In genomic region chr20:36795691-36796090, GRCh38 we compare ENCODE assay signal across 29 cellular contexts.
"Had no signal": no experiment of that assay in that cellular context is flagged by ENCODE, and none has a peak within 500 bp of the region (broad histone marks: within the 10 kb centered on the region; RNA-seq: fewer than 3 reads in every experiment).

No MANE protein-coding gene starts in this region.

- DNase-seq: activated CD4-positive, alpha-beta memory T cell treated with anti-CD3 and anti-CD28 coated beads for 36 hours; activated CD4-positive, alpha-beta T cell treated with anti-CD3 and anti-CD28 coated beads for 36 hours; activated CD4-positive, alpha-beta T cell treated with anti-CD3 and anti-CD28 coated beads, Interleukin-2, amount 10 ng/mL, durations not matched to agents 24 days and 14 days; activated CD4-positive, CD25-positive, alpha-beta regulatory T cell; activated CD4-positive, CD25-positive, alpha-beta regulatory T cell treated with anti-CD3 and anti-CD28 coated beads, Interleukin-2, amount 50 U/mL, for 72 hours; activated CD8-positive, alpha-beta memory T cell treated with anti-CD3 and anti-CD28 coated beads, Interleukin-2, amount 10 ng/mL, durations not matched to agents 7 days and 5 days; activated CD8-positive, alpha-beta memory T cell treated with anti-CD3 and anti-CD28 coated beads, Interleukin-2, amount 50 U/mL, for 4 hours; activated CD8-positive, alpha-beta T cell treated with anti-CD3 and anti-CD28 coated beads, Interleukin-2, amount 10 ng/mL, durations not matched to agents 7 days and 5 days; activated gamma-delta T cell; activated naive CD4-positive, alpha-beta T cell; activated naive CD4-positive, alpha-beta T cell treated with anti-CD3 and anti-CD28 coated beads, Interleukin-2, amount 10 ng/mL, durations not matched to agents 7 days and 5 days; activated naive CD8-positive, alpha-beta T cell treated with anti-CD3 and anti-CD28 coated beads, Interleukin-2, amount 10 ng/mL, durations not matched to agents 7 days and 5 days; activated T-cell treated with anti-CD3 and anti-CD28 coated beads, Interleukin-2, amount 50 U/mL, for 1 hour; activated T-cell treated with anti-CD3 and anti-CD28 coated beads, Interleukin-2, amount 50 U/mL, for 48 hours; brain microvascular endothelial cell; dorsolateral prefrontal cortex; effector memory CD4-positive, alpha-beta T cell; erythroblast; foreskin keratinocyte; gastrocnemius medialis; glutamatergic neuron; T-helper 2 cell had no signal

- H3K9me3 Mint-ChIP-seq: activated CD4-positive, alpha-beta memory T cell treated with anti-CD3 and anti-CD28 coated beads for 36 hours; activated CD4-positive, alpha-beta T cell treated with anti-CD3 and anti-CD28 coated beads, Interleukin-2, amount 10 ng/mL, durations not matched to agents 24 days and 14 days; activated naive CD4-positive, alpha-beta T cell treated with anti-CD3 and anti-CD28 coated beads, Interleukin-2, amount 10 ng/mL, durations not matched to agents 7 days and 5 days; activated naive CD4-positive, alpha-beta T cell treated with anti-CD3 and anti-CD28 coated beads, Interleukin-2, amount 50 U/mL, for 72 hours; activated naive CD8-positive, alpha-beta T cell treated with anti-CD3 and anti-CD28 coated beads, Interleukin-2, amount 10 ng/mL, durations not matched to agents 7 days and 5 days; central memory CD8-positive, alpha-beta T cell; dendritic cell treated with granulocyte-macrophage colony-stimulating factor and Interleukin-4, amounts not matched to agents 40 ng/mL and 50 ng/mL, for 4 days had no signal

- H3K4me3 Mint-ChIP-seq: activated CD4-positive, alpha-beta memory T cell treated with anti-CD3 and anti-CD28 coated beads for 36 hours; activated CD4-positive, alpha-beta T cell treated with anti-CD3 and anti-CD28 coated beads for 36 hours; activated CD4-positive, alpha-beta T cell treated with anti-CD3 and anti-CD28 coated beads, Interleukin-2, amount 10 ng/mL, durations not matched to agents 24 days and 14 days; activated CD8-positive, alpha-beta memory T cell treated with anti-CD3 and anti-CD28 coated beads, Interleukin-2, amount 10 ng/mL, durations not matched to agents 7 days and 5 days; activated CD8-positive, alpha-beta T cell treated with anti-CD3 and anti-CD28 coated beads, Interleukin-2, amount 10 ng/mL, durations not matched to agents 7 days and 5 days; activated naive CD4-positive, alpha-beta T cell treated with anti-CD3 and anti-CD28 coated beads, Interleukin-2, amount 10 ng/mL, durations not matched to agents 7 days and 5 days; activated naive CD8-positive, alpha-beta T cell treated with anti-CD3 and anti-CD28 coated beads, Interleukin-2, amount 10 ng/mL, durations not matched to agents 7 days and 5 days; central memory CD8-positive, alpha-beta T cell; dendritic cell treated with granulocyte-macrophage colony-stimulating factor and Interleukin-4, amounts not matched to agents 40 ng/mL and 50 ng/mL, for 4 days had no signal

- FAIRE-seq: bronchial epithelial cell had no signal

- H3K4me1 ChIP-seq: foreskin keratinocyte had no signal

- H3K27me3 ChIP-seq: ascending aorta, brain microvascular endothelial cell, dorsolateral prefrontal cortex, esophagus muscularis mucosa, foreskin keratinocyte, gastrocnemius medialis had no signal

- H3K36me3 Mint-ChIP-seq: activated CD4-positive, alpha-beta memory T cell treated with anti-CD3 and anti-CD28 coated beads for 36 hours; activated CD8-positive, alpha-beta memory T cell treated with anti-CD3 and anti-CD28 coated beads, Interleukin-2, amount 10 ng/mL, durations not matched to agents 7 days and 5 days; activated naive CD4-positive, alpha-beta T cell treated with anti-CD3 and anti-CD28 coated beads, Interleukin-2, amount 10 ng/mL, durations not matched to agents 7 days and 5 days; activated naive CD4-positive, alpha-beta T cell treated with anti-CD3 and anti-CD28 coated beads, Interleukin-2, amount 50 U/mL, for 72 hours had no signal

- H3K27me3 Mint-ChIP-seq: activated CD4-positive, alpha-beta T cell treated with anti-CD3 and anti-CD28 coated beads for 36 hours; activated CD4-positive, alpha-beta T cell treated with anti-CD3 and anti-CD28 coated beads, Interleukin-2, amount 10 ng/mL, durations not matched to agents 24 days and 14 days; activated CD8-positive, alpha-beta memory T cell treated with anti-CD3 and anti-CD28 coated beads, Interleukin-2, amount 10 ng/mL, durations not matched to agents 7 days and 5 days; activated naive CD8-positive, alpha-beta T cell treated with anti-CD3 and anti-CD28 coated beads, Interleukin-2, amount 10 ng/mL, durations not matched to agents 7 days and 5 days; central memory CD8-positive, alpha-beta T cell; dendritic cell treated with granulocyte-macrophage colony-stimulating factor and Interleukin-4, amounts not matched to agents 40 ng/mL and 50 ng/mL, for 4 days had no signal

- H3K27ac ChIP-seq: ascending aorta, brain microvascular endothelial cell, coronary artery, esophagus muscularis mucosa, foreskin keratinocyte, gastrocnemius medialis had no signal

- H3K4me3 ChIP-seq: ascending aorta, coronary artery, dorsolateral prefrontal cortex, esophagus muscularis mucosa, gastrocnemius medialis had no signal

- H3K9me3 ChIP-seq: ascending aorta, esophagus muscularis mucosa, gastrocnemius medialis had no signal

- ATAC-seq: activated CD4-positive, alpha-beta T cell treated with anti-CD3 and anti-CD28 coated beads for 36 hours; activated CD8-positive, alpha-beta memory T cell treated with anti-CD3 and anti-CD28 coated beads, Interleukin-2, amount 10 ng/mL, durations not matched to agents 7 days and 5 days; activated CD8-positive, alpha-beta T cell treated with anti-CD3 and anti-CD28 coated beads, Interleukin-2, amount 10 ng/mL, durations not matched to agents 7 days and 5 days; activated naive CD4-positive, alpha-beta T cell treated with anti-CD3 and anti-CD28 coated beads, Interleukin-2, amount 50 U/mL, for 72 hours; foreskin keratinocyte; gastrocnemius medialis had no signal

- H3K27ac Mint-ChIP-seq: activated CD4-positive, alpha-beta memory T cell treated with anti-CD3 and anti-CD28 coated beads for 36 hours; activated CD4-positive, alpha-beta T cell treated with anti-CD3 and anti-CD28 coated beads for 36 hours; activated CD4-positive, alpha-beta T cell treated with anti-CD3 and anti-CD28 coated beads, Interleukin-2, amount 10 ng/mL, durations not matched to agents 24 days and 14 days; activated CD8-positive, alpha-beta memory T cell treated with anti-CD3 and anti-CD28 coated beads, Interleukin-2, amount 10 ng/mL, durations not matched to agents 7 days and 5 days; activated CD8-positive, alpha-beta T cell treated with anti-CD3 and anti-CD28 coated beads, Interleukin-2, amount 10 ng/mL, durations not matched to agents 7 days and 5 days; activated naive CD4-positive, alpha-beta T cell treated with anti-CD3 and anti-CD28 coated beads, Interleukin-2, amount 10 ng/mL, durations not matched to agents 7 days and 5 days; activated naive CD8-positive, alpha-beta T cell treated with anti-CD3 and anti-CD28 coated beads, Interleukin-2, amount 10 ng/mL, durations not matched to agents 7 days and 5 days; dendritic cell treated with granulocyte-macrophage colony-stimulating factor and Interleukin-4, amounts not matched to agents 40 ng/mL and 50 ng/mL, for 4 days had no signal

- H3K4me1 Mint-ChIP-seq: activated CD4-positive, alpha-beta T cell treated with anti-CD3 and anti-CD28 coated beads for 36 hours; activated CD4-positive, alpha-beta T cell treated with anti-CD3 and anti-CD28 coated beads, Interleukin-2, amount 10 ng/mL, durations not matched to agents 24 days and 14 days; activated CD8-positive, alpha-beta memory T cell treated with anti-CD3 and anti-CD28 coated beads, Interleukin-2, amount 10 ng/mL, durations not matched to agents 7 days and 5 days; activated naive CD4-positive, alpha-beta T cell treated with anti-CD3 and anti-CD28 coated beads, Interleukin-2, amount 10 ng/mL, durations not matched to agents 7 days and 5 days; activated naive CD8-positive, alpha-beta T cell treated with anti-CD3 and anti-CD28 coated beads, Interleukin-2, amount 10 ng/mL, durations not matched to agents 7 days and 5 days; central memory CD8-positive, alpha-beta T cell had no signal
